9 cellular contexts compared by ENCODE assay signal in the genomic region with DNA sequence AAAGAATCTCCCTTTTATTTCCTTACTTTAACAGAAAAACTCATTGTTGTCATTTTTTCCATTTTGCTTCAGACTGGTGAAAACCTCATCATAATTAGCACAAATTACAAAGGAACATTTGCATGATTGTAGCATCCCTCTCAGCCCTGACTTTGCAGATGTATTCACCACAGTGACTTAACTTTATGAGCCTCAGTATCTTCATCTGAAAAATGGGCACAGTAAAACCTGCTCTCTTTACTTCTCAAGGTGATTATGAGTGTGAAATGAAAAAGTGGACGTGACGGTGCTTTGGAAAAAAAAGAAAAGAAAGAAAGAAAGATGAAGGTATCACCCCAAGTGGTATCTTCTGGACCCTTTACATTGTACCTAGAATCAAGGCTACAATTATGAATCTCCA.
"Had no signal": no experiment of that assay in that cellular context is flagged by ENCODE, and none has a peak within 500 bp of the region (broad histone marks: within the 10 kb centered on the region; RNA-seq: fewer than 3 reads in every experiment).

No MANE protein-coding gene starts in this region.

- DNase-seq: GM23248, H7, HFFc6, KBM-7 had no signal

- H3K4me1 Mint-ChIP-seq: IgD-negative memory B cell had no signal

- H2AFZ ChIP-seq: GM23248 had no signal

- H3K27me3 Mint-ChIP-seq: IgD-negative memory B cell had no signal

- H3K27ac Mint-ChIP-seq: HFFc6, IgD-negative memory B cell had no signal

- H3K36me3 ChIP-seq: HAP-1 had no signal

- H3K4me3 Mint-ChIP-seq: HFFc6, IgD-negative memory B cell had no signal

- H3K4me3 ChIP-seq: GM23248, HAP-1 had no signal

- H3K4me2 ChIP-seq: KMS-11 had no signal

- H3K9ac ChIP-seq: GM23248, KMS-11 had no signal

- ATAC-seq: HCT116 had no signal

- H3K9me3 ChIP-seq: HAP-1 had no signal

- H3K27ac ChIP-seq: GM23248, HL-60, KMS-11 had no signal
